In the genomic region with DNA sequence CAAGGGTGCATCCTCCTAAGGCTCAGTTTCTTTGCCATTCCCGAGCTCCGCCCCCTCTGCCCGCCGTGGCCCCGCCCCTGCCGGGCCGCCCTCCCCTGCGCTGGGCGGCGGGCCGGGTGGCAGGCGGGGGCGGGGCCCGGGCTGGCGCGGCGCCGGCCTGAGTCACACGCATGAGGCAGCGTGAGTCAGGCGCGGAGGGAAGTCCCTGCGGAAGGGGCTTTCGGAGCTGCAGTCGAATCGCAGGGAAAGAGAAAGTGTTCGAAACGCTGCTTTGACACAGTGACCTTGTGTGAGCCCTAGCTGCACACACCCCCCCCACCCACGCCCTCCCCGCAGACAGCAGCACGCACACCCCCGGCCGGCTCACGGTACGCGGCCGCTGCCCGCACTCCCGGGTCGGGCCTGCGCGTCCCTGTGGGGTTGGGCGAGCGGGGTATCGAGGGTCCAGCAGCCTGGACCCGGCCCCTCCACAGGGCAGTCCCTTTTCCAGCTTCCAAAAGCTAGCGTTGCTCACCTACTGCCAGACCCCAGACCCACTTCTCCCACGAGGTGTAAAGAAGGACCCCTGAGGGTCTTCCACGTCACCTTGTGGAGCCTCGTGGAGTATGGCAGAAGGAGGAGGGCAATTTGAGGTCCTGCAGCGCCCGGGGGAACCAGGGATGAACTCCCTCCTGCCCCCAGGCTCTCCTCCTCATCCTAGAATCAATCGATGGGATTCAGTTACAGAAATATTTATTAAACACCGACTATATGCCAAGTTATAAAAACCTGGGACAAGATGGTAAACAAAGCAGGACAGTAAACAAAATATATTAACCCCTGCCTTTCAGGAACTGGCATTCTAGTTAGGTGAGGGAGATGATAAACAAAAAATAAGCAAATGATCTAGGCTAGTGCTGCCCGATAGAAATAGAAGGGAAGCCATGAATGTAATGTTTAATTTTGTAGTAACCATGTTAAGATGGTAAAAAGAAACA, we compare ENCODE assay signal across 1 cellular context.
A peak's percentile ranks its signal among the peaks of the same experiment; 100 is the strongest.
TF ChIP-seq lines count a peak whose summit lies in the region.

No MANE protein-coding gene starts in this region.

TF ChIP-seq in K562, 482 proteins besides CTCF, POLR2A, EP300 and RAD21 (continued from another document and continues in another):
- TF ChIP-seq, protein P1, sequence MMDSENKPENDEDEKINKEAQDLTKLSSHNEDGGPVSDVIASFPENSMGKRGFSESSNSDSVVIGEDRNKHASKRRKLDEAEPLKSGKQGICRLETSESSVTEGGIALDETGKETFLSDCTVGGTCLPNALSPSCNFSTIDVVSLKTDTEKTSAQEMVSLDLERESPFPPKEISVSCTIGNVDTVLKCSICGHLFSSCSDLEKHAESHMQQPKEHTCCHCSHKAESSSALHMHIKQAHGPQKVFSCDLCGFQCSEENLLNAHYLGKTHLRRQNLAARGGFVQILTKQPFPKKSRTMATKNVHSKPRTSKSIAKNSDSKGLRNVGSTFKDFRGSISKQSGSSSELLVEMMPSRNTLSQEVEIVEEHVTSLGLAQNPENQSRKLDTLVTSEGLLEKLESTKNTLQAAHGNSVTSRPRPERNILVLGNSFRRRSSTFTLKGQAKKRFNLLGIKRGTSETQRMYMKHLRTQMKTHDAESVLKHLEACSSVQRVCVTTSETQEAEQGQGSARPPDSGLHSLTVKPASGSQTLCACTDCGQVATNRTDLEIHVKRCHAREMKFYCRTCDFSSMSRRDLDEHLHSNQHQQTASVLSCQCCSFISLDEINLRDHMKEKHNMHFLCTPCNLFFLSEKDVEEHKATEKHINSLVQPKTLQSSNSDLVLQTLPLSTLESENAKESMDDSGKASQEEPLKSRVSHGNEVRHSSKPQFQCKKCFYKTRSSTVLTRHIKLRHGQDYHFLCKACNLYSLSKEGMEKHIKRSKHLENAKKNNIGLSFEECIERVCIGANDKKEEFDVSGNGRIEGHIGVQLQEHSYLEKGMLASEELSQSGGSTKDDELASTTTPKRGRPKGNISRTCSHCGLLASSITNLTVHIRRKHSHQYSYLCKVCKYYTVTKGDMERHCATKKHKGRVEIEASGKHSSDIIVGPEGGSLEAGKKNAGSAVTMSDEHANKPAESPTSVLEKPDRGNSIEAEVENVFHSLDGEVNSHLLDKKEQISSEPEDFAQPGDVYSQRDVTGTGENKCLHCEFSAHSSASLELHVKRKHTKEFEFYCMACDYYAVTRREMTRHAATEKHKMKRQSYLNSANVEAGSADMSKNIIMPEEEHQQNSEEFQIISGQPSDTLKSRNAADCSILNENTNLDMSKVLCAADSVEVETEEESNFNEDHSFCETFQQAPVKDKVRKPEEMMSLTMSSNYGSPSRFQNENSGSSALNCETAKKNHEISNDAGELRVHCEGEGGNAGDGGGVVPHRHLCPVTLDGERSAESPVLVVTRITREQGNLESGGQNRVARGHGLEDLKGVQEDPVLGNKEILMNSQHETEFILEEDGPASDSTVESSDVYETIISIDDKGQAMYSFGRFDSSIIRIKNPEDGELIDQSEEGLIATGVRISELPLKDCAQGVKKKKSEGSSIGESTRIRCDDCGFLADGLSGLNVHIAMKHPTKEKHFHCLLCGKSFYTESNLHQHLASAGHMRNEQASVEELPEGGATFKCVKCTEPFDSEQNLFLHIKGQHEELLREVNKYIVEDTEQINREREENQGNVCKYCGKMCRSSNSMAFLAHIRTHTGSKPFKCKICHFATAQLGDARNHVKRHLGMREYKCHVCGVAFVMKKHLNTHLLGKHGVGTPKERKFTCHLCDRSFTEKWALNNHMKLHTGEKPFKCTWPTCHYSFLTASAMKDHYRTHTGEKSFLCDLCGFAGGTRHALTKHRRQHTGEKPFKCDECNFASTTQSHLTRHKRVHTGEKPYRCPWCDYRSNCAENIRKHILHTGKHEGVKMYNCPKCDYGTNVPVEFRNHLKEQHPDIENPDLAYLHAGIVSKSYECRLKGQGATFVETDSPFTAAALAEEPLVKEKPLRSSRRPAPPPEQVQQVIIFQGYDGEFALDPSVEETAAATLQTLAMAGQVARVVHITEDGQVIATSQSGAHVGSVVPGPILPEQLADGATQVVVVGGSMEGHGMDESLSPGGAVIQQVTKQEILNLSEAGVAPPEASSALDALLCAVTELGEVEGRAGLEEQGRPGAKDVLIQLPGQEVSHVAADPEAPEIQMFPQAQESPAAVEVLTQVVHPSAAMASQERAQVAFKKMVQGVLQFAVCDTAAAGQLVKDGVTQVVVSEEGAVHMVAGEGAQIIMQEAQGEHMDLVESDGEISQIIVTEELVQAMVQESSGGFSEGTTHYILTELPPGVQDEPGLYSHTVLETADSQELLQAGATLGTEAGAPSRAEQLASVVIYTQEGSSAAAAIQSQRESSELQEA (IDR thresholded peaks at IDR 0.05; ENCODE audit: low read depth): no peak
- TF ChIP-seq, protein P2, sequence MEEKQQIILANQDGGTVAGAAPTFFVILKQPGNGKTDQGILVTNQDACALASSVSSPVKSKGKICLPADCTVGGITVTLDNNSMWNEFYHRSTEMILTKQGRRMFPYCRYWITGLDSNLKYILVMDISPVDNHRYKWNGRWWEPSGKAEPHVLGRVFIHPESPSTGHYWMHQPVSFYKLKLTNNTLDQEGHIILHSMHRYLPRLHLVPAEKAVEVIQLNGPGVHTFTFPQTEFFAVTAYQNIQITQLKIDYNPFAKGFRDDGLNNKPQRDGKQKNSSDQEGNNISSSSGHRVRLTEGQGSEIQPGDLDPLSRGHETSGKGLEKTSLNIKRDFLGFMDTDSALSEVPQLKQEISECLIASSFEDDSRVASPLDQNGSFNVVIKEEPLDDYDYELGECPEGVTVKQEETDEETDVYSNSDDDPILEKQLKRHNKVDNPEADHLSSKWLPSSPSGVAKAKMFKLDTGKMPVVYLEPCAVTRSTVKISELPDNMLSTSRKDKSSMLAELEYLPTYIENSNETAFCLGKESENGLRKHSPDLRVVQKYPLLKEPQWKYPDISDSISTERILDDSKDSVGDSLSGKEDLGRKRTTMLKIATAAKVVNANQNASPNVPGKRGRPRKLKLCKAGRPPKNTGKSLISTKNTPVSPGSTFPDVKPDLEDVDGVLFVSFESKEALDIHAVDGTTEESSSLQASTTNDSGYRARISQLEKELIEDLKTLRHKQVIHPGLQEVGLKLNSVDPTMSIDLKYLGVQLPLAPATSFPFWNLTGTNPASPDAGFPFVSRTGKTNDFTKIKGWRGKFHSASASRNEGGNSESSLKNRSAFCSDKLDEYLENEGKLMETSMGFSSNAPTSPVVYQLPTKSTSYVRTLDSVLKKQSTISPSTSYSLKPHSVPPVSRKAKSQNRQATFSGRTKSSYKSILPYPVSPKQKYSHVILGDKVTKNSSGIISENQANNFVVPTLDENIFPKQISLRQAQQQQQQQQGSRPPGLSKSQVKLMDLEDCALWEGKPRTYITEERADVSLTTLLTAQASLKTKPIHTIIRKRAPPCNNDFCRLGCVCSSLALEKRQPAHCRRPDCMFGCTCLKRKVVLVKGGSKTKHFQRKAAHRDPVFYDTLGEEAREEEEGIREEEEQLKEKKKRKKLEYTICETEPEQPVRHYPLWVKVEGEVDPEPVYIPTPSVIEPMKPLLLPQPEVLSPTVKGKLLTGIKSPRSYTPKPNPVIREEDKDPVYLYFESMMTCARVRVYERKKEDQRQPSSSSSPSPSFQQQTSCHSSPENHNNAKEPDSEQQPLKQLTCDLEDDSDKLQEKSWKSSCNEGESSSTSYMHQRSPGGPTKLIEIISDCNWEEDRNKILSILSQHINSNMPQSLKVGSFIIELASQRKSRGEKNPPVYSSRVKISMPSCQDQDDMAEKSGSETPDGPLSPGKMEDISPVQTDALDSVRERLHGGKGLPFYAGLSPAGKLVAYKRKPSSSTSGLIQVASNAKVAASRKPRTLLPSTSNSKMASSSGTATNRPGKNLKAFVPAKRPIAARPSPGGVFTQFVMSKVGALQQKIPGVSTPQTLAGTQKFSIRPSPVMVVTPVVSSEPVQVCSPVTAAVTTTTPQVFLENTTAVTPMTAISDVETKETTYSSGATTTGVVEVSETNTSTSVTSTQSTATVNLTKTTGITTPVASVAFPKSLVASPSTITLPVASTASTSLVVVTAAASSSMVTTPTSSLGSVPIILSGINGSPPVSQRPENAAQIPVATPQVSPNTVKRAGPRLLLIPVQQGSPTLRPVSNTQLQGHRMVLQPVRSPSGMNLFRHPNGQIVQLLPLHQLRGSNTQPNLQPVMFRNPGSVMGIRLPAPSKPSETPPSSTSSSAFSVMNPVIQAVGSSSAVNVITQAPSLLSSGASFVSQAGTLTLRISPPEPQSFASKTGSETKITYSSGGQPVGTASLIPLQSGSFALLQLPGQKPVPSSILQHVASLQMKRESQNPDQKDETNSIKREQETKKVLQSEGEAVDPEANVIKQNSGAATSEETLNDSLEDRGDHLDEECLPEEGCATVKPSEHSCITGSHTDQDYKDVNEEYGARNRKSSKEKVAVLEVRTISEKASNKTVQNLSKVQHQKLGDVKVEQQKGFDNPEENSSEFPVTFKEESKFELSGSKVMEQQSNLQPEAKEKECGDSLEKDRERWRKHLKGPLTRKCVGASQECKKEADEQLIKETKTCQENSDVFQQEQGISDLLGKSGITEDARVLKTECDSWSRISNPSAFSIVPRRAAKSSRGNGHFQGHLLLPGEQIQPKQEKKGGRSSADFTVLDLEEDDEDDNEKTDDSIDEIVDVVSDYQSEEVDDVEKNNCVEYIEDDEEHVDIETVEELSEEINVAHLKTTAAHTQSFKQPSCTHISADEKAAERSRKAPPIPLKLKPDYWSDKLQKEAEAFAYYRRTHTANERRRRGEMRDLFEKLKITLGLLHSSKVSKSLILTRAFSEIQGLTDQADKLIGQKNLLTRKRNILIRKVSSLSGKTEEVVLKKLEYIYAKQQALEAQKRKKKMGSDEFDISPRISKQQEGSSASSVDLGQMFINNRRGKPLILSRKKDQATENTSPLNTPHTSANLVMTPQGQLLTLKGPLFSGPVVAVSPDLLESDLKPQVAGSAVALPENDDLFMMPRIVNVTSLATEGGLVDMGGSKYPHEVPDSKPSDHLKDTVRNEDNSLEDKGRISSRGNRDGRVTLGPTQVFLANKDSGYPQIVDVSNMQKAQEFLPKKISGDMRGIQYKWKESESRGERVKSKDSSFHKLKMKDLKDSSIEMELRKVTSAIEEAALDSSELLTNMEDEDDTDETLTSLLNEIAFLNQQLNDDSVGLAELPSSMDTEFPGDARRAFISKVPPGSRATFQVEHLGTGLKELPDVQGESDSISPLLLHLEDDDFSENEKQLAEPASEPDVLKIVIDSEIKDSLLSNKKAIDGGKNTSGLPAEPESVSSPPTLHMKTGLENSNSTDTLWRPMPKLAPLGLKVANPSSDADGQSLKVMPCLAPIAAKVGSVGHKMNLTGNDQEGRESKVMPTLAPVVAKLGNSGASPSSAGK (IDR thresholded peaks at IDR 0.05): peak; percentile 82
- peak; percentile 32; the same call in 1 of the 2 replicates for TF ChIP-seq ZBTB1 (CRISPR knock-in tag; IDR thresholded peaks at IDR 0.05; ENCODE audit: borderline replicate concordance, low read depth)
- peak; percentile 71 for TF ChIP-seq ZNF766 (CRISPR knock-in tag; conservative IDR thresholded peaks at IDR 0.05)
- 0 out of 2 replicates have a peak, but pooled peaks have one; percentile 19 for TF ChIP-seq JUNB (CRISPR knock-in tag; conservative IDR thresholded peaks at IDR 0.05)
- TF ChIP-seq POLR3G (IDR thresholded peaks at IDR 0.05; ENCODE audit: extremely low read depth, insufficient read length, insufficient replicate concordance): no peak
- TF ChIP-seq TCF3 (CRISPR knock-in tag; IDR thresholded peaks at IDR 0.05): peak; percentile 46; the same call in 1 of the 2 replicates
- TF ChIP-seq, protein P3, sequence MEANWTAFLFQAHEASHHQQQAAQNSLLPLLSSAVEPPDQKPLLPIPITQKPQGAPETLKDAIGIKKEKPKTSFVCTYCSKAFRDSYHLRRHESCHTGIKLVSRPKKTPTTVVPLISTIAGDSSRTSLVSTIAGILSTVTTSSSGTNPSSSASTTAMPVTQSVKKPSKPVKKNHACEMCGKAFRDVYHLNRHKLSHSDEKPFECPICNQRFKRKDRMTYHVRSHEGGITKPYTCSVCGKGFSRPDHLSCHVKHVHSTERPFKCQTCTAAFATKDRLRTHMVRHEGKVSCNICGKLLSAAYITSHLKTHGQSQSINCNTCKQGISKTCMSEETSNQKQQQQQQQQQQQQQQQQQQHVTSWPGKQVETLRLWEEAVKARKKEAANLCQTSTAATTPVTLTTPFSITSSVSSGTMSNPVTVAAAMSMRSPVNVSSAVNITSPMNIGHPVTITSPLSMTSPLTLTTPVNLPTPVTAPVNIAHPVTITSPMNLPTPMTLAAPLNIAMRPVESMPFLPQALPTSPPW (CRISPR knock-in tag; IDR thresholded peaks at IDR 0.05): peak; percentile 98
- TF ChIP-seq, protein P4, sequence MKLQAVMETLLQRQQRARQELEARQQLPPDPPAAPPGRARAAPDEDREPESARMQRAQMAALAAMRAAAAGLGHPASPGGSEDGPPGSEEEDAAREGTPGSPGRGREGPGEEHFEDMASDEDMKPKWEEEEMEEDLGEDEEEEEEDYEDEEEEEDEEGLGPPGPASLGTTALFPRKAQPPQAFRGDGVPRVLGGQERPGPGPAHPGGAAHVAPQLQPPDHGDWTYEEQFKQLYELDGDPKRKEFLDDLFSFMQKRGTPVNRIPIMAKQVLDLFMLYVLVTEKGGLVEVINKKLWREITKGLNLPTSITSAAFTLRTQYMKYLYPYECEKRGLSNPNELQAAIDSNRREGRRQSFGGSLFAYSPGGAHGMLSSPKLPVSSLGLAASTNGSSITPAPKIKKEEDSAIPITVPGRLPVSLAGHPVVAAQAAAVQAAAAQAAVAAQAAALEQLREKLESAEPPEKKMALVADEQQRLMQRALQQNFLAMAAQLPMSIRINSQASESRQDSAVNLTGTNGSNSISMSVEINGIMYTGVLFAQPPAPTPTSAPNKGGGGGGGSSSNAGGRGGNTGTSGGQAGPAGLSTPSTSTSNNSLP (IDR thresholded peaks at IDR 0.05; ENCODE audit: borderline replicate concordance, low read depth, low read length): no peak
